Comparison of ENCODE assay signal across 14 cellular contexts in genomic region chr9:114902773-114903589, GRCh38. TPM values are rescaled to one million over a fixed set of nuclear protein-coding genes. Genes with fewer than 3 reads are reported as not detected.
A peak's percentile ranks its signal among the peaks of the same experiment; 100 is the strongest.
DNase-seq lines count a peak whose midpoint lies in the region; ATAC-seq and TF ChIP-seq lines count a peak whose summit lies in the region.
"Had no signal": no experiment of that assay in that cellular context is flagged by ENCODE, and none has a peak within 500 bp of the region (broad histone marks: within the 10 kb centered on the region; RNA-seq: fewer than 3 reads in every experiment).

No MANE protein-coding gene starts in this region.

- no peaks in the 10 kb centered on the region for H3K36me3 ChIP-seq in PC-3 (ENCODE audit: low read depth, low read length)
- H3K36me3 ChIP-seq in lower lobe of right lung, result no peaks in the 10 kb centered on the region
- H3K36me3 ChIP-seq: HAP-1 had no signal

- H2AFZ ChIP-seq in PC-3 (ENCODE audit: low read length), result no peak overlapping the region

- no peak overlapping the region for H3K9ac ChIP-seq in PC-3 (ENCODE audit: low read length)

- peaks cover 30% of the 10 kb centered on the region for H3K4me1 ChIP-seq in PC-3 (ENCODE audit: insufficient read depth, low read length)
- peaks cover 31% of the 10 kb centered on the region for H3K4me1 ChIP-seq in lower lobe of right lung
- H3K4me1 ChIP-seq: HAP-1 had no signal

- H3K9me3 Mint-ChIP-seq in activated naive CD8-positive, alpha-beta T cell treated with anti-CD3 and anti-CD28 coated beads, Interleukin-2, amount 10 ng/mL, durations not matched to agents 7 days and 5 days, result no peaks in the 10 kb centered on the region
- no peaks in the 10 kb centered on the region for H3K9me3 Mint-ChIP-seq in memory B cell
- H3K9me3 Mint-ChIP-seq: naive B cell had no signal

- H3K4me2 ChIP-seq in PC-3 (ENCODE audit: low read length), result no peak overlapping the region

- peaks cover 69% of the 10 kb centered on the region for H3K36me3 Mint-ChIP-seq in activated naive CD8-positive, alpha-beta T cell treated with anti-CD3 and anti-CD28 coated beads, Interleukin-2, amount 10 ng/mL, durations not matched to agents 7 days and 5 days
- H3K36me3 Mint-ChIP-seq in memory B cell, result no peaks in the 10 kb centered on the region

- peak overlapping the region; percentile 82 for H3K27ac Mint-ChIP-seq in activated naive CD8-positive, alpha-beta T cell treated with anti-CD3 and anti-CD28 coated beads, Interleukin-2, amount 10 ng/mL, durations not matched to agents 7 days and 5 days
- H3K27ac Mint-ChIP-seq in memory B cell, result peak overlapping the region; percentile 65

- ATAC-seq in PC-3, result peak; percentile 11; the same call in 1 of the 2 replicates
- no peak for ATAC-seq in activated naive CD8-positive, alpha-beta T cell treated with anti-CD3 and anti-CD28 coated beads, Interleukin-2, amount 10 ng/mL, durations not matched to agents 7 days and 5 days (ENCODE audit: low read depth)
- peak; percentile 46 for ATAC-seq in memory B cell (ENCODE audit: low read depth)
- ATAC-seq in lower lobe of right lung, result no peak
- ATAC-seq in GM18861 (IDR thresholded peaks at IDR 0.05; ENCODE audit: unreplicated experiment), result no peak
- no peak for ATAC-seq in GM21367 (IDR thresholded peaks at IDR 0.05; ENCODE audit: unreplicated experiment)

- BruUV-seq in PC-3 (replicated peaks; lab: Mats Ljungman, UMichigan), result no TSS peak

- no peaks in the 10 kb centered on the region for H3F3A ChIP-seq in PC-3 (ENCODE audit: low read length, unreplicated experiment)

- POLR2A ChIA-PET in PC-3 (lab: Charles Lee; ENCODE audit: unreplicated experiment) (no interaction called here), HEK293T (lab: Yijun Ruan, JAX) (no interaction called here)
- POLR2A ChIA-PET in activated naive CD8-positive, alpha-beta T cell treated with anti-CD3 and anti-CD28 coated beads, Interleukin-2, amount 10 ng/mL, durations not matched to agents 7 days and 5 days (lab: Charles Lee), result interaction anchor here (8.8 kb wide), 1 partner anchor 26 kb away, joined by 137 read pairs; the partner anchor contains the start of gene TNFSF8

- no peaks in the 10 kb centered on the region for H3K9me3 ChIP-seq in PC-3 (ENCODE audit: low read length)
- H3K9me3 ChIP-seq in lower lobe of right lung, result no peaks in the 10 kb centered on the region
- H3K9me3 ChIP-seq: HAP-1 had no signal

- H3K27me3 Mint-ChIP-seq in activated naive CD8-positive, alpha-beta T cell treated with anti-CD3 and anti-CD28 coated beads, Interleukin-2, amount 10 ng/mL, durations not matched to agents 7 days and 5 days, result no peaks in the 10 kb centered on the region
- H3K27me3 Mint-ChIP-seq in memory B cell, result no peaks in the 10 kb centered on the region
- H3K27me3 Mint-ChIP-seq: naive B cell had no signal

- intact Hi-C loops in PC-3 (cut with micrococcal nuclease), result no loop called here
- intact Hi-C loops in lower lobe of right lung (cut with DNase I), result no loop called here

- H3K27ac ChIP-seq in PC-3 (ENCODE audit: low read length), result peak overlapping the region; percentile 13; the same call in 1 of the 2 replicates
- no peak overlapping the region for H3K27ac ChIP-seq in lower lobe of right lung

- CTCF ChIA-PET in PC-3 (lab: Charles Lee) (no interaction called here), HEK293T (lab: Yijun Ruan, JAX) (interaction anchor here (0.6 kb wide), 1 partner anchor 208 kb away, joined by 3 read pairs; no protein-coding TSS in a partner anchor)

- H3K4me1 Mint-ChIP-seq in activated naive CD8-positive, alpha-beta T cell treated with anti-CD3 and anti-CD28 coated beads, Interleukin-2, amount 10 ng/mL, durations not matched to agents 7 days and 5 days, result peaks cover 54% of the 10 kb centered on the region
- H3K4me1 Mint-ChIP-seq in memory B cell, result peaks cover 24% of the 10 kb centered on the region

- H3K4me3 Mint-ChIP-seq in activated naive CD8-positive, alpha-beta T cell treated with anti-CD3 and anti-CD28 coated beads, Interleukin-2, amount 10 ng/mL, durations not matched to agents 7 days and 5 days, result peak overlapping the region; percentile 41
- no peak overlapping the region for H3K4me3 Mint-ChIP-seq in memory B cell
- H3K4me3 Mint-ChIP-seq: naive B cell had no signal

- H3K4me3 ChIP-seq in PC-3 (ENCODE audit: low read length), result no peak overlapping the region
- no peak overlapping the region for H3K4me3 ChIP-seq in lower lobe of right lung
- H3K4me3 ChIP-seq: HAP-1 had no signal

- DNase-seq in ELR (ENCODE audit: low read depth) (peak; percentile 89), PC-3 (peak; percentile 39), memory B cell (ENCODE audit: low spot score in 2 of 2) (no peak), lower lobe of right lung (no peak), HEK293T (ENCODE audit: extremely low spot score) (no peak)
- DNase-seq in activated naive CD8-positive, alpha-beta T cell treated with anti-CD3 and anti-CD28 coated beads, Interleukin-2, amount 10 ng/mL, durations not matched to agents 7 days and 5 days, result no peak
- DNase-seq: cerebellar nuclear complex, DMS79 treated with DMSO at 0.1 percent for 48 hours, naive B cell, NCI-H1092 treated with DMSO at 0.1 percent for 48 hours, OCI-M1 had no signal

- no peaks in the 10 kb centered on the region for H3K9me2 ChIP-seq in PC-3 (replicated peaks; ENCODE audit: low read length)

- no peaks in the 10 kb centered on the region for H3K79me2 ChIP-seq in PC-3 (ENCODE audit: low read length)

- no peak for TF ChIP-seq CTCF in PC-3 (conservative IDR thresholded peaks at IDR 0.05; ENCODE audit: low read depth, low read length)
- no peak for TF ChIP-seq CTCF in lower lobe of right lung (IDR thresholded peaks at IDR 0.05)

- no peaks in the 10 kb centered on the region for H4K20me1 ChIP-seq in PC-3 (ENCODE audit: low read length)

- H3K27me3 ChIP-seq in PC-3 (ENCODE audit: low read length) (no peaks in the 10 kb centered on the region), lower lobe of right lung (ENCODE audit: low read depth) (no peaks in the 10 kb centered on the region)

TF ChIP-seq in HEK293T, 16 proteins besides CTCF, POLR2A, EP300 and RAD21:
- TF ChIP-seq SUZ12 (IDR thresholded peaks at IDR 0.05) (no peak), L3MBTL2 (conservative IDR thresholded peaks at IDR 0.05) (no peak), FOXK2 (IDR thresholded peaks at IDR 0.05) (no peak), ZNF384 (IDR thresholded peaks at IDR 0.05) (no peak), PKNOX1 (IDR thresholded peaks at IDR 0.05) (no peak), SP1 (IDR thresholded peaks at IDR 0.05) (no peak), NFRKB (IDR thresholded peaks at IDR 0.05) (no peak), HDGF (IDR thresholded peaks at IDR 0.05; ENCODE audit: borderline replicate concordance) (no peak)

RNA-seq across cellular contexts. Expression of gene TNFSF8, which starts 27.4 kb away (rescaled TPM):
- total RNA-seq in PC-3 (2014; rRNA removed), result not detected in 2 replicates
- 10 to 100 TPM; 54.2 to 56.4 TPM for total RNA-seq in activated naive CD8-positive, alpha-beta T cell treated with anti-CD3 and anti-CD28 coated beads, Interleukin-2, amount 10 ng/mL, durations not matched to agents 7 days and 5 days
- 3.5 TPM for total RNA-seq in lower lobe of right lung

Comparison
In these comparisons a context has a peak if more than half of its experiments do, and no peak if none do; other contexts are left out.
1. DNase-seq: peak in ELR (single experiment) and PC-3 (single experiment); none in activated naive CD8-positive, alpha-beta T cell treated with anti-CD3 and anti-CD28 coated beads, Interleukin-2, amount 10 ng/mL, durations not matched to agents 7 days and 5 days (single experiment), memory B cell (0 of 2), lower lobe of right lung (single experiment) and HEK293T (single experiment).
2. ATAC-seq: peak in PC-3 (single experiment) and memory B cell (single experiment); none in activated naive CD8-positive, alpha-beta T cell treated with anti-CD3 and anti-CD28 coated beads, Interleukin-2, amount 10 ng/mL, durations not matched to agents 7 days and 5 days (single experiment), lower lobe of right lung (0 of 2), GM18861 (single experiment) and GM21367 (single experiment).
3. RNA of gene TNFSF8, which starts 27.4 kb away (total RNA-seq): 54.2 to 56.4 TPM in activated naive CD8-positive, alpha-beta T cell treated with anti-CD3 and anti-CD28 coated beads, Interleukin-2, amount 10 ng/mL, durations not matched to agents 7 days and 5 days; 3.5 TPM in lower lobe of right lung (single experiment) and not detected in PC-3; every median in the first group is over 10 times any median in the second.